Comparison of ENCODE assay signal across 10 cellular contexts in the genomic region with DNA sequence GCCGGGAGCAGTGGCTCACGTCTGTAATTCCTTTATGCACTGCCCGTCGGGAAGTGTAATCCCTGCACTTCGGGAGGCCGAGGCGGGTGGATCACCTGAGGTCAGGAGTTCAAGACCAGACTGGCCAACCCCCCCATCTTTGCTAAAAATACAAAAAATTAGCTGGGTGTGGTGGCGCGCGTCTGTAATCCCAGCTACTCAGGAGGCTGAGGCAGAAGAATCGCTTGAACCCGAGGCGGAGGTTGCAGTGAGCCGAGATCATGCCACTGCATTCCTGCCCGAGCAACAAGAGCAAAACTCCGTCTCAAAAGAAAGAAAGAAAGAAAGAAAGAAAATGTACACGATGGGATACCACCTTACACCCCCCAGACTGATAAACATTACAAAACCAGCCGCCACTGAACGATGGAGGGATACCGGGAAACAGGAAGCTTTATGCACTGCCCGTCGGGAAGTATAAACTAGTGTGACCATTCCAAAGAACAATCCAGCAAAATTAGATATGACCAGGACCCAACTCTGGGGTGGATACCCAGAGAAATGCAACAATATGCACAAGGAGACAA. TPM values are rescaled to one million over a fixed set of nuclear protein-coding genes. Genes with fewer than 3 reads are reported as not detected.
DNase-seq lines count a peak whose midpoint lies in the region; ATAC-seq, FAIRE-seq and TF ChIP-seq lines count a peak whose summit lies in the region.
"Had no signal": no experiment of that assay in that cellular context is flagged by ENCODE, and none has a peak within 500 bp of the region (broad histone marks: within the 10 kb centered on the region; RNA-seq: fewer than 3 reads in every experiment).

No MANE protein-coding gene starts in this region.

- H3K36me3 ChIP-seq in SU-DHL-6 (ENCODE audit: low read length) (no peaks in the 10 kb centered on the region), rectal smooth muscle tissue (ENCODE audit: control insufficient read depth, insufficient read depth, low read length) (peaks cover 13% of the 10 kb centered on the region)

- H2AFZ ChIP-seq in SU-DHL-6 (ENCODE audit: low read depth, low read length, severe bottlenecking), result no peak overlapping the region

- H3K9ac ChIP-seq in SU-DHL-6 (ENCODE audit: low read length) (peak overlapping the region; percentile 74), rectal smooth muscle tissue (ENCODE audit: low read length) (no peak overlapping the region)

- peak overlapping the region; percentile 99 for H3K4me3 ChIP-seq in GM08714 (ENCODE audit: low read length)
- peak overlapping the region; percentile 76 for H3K4me3 ChIP-seq in SU-DHL-6 (ENCODE audit: insufficient read depth, low read length, poor library complexity, severe bottlenecking)
- H3K4me3 ChIP-seq in fibroblast of mammary gland (ENCODE audit: control insufficient read depth, low read depth, low read length), result peak overlapping the region; percentile 93
- peak overlapping the region; percentile 91 for H3K4me3 ChIP-seq in rectal smooth muscle tissue (ENCODE audit: low read length)

- ATAC-seq in GM19351 (IDR thresholded peaks at IDR 0.05; ENCODE audit: unreplicated experiment), result no peak

- peaks cover 2% of the 10 kb centered on the region for H3K4me1 ChIP-seq in rectal smooth muscle tissue (ENCODE audit: control insufficient read depth, insufficient read depth, low read length)

- no peak for FAIRE-seq in HTR-8/SVneo (lab: Jason Lieb, UNC)

- H3K27ac ChIP-seq in SU-DHL-6 (ENCODE audit: low read depth, low read length), result peak overlapping the region; percentile 54
- H3K27ac ChIP-seq in rectal smooth muscle tissue (ENCODE audit: low read depth, low read length), result peak overlapping the region; percentile 76

- H3F3A ChIP-seq in SU-DHL-6 (ENCODE audit: insufficient read depth), result peaks cover 6% of the 10 kb centered on the region; the same call in 1 of the 2 replicates

- H3K79me2 ChIP-seq in SU-DHL-6 (ENCODE audit: insufficient read depth, low read length), result peaks cover 18% of the 10 kb centered on the region

- H4K20me1 ChIP-seq in SU-DHL-6 (ENCODE audit: low read depth, low read length), result no peaks in the 10 kb centered on the region

- DNase-seq in fibroblast of mammary gland (ENCODE audit: low read depth) (no peak), DMS114 treated with DMSO at 0.1 percent for 48 hours (lab: John Stamatoyannopoulos, UW; ENCODE audit: unreplicated experiment) (no peak), HT-29 (ENCODE audit: low spot score) (no peak), HTR-8/SVneo (ENCODE audit: insufficient read length, low spot score) (no peak)
- DNase-seq: activated CD4-positive, alpha-beta T cell treated with anti-CD3 and anti-CD28 coated beads, Interleukin-2, amount 50 U/mL, for 48 hours; stimulated activated CD4-positive, alpha-beta T cell treated with anti-CD3 and anti-CD28 coated beads, Interleukin-4, amount 100 ng/mL, for 1 hour had no signal

- no peak for TF ChIP-seq CTCF in SU-DHL-6 (IDR thresholded peaks at IDR 0.05; ENCODE audit: insufficient read depth, low read length, poor library complexity, severe bottlenecking)
- TF ChIP-seq CTCF in fibroblast of mammary gland (conservative IDR thresholded peaks at IDR 0.05; ENCODE audit: control insufficient read depth, insufficient read depth, low read depth, low read length), result no peak

- H3K27me3 ChIP-seq in SU-DHL-6 (ENCODE audit: low read length) (no peaks in the 10 kb centered on the region), rectal smooth muscle tissue (ENCODE audit: control insufficient read depth, insufficient read depth, low read length) (no peaks in the 10 kb centered on the region)

- peak overlapping the region; percentile 77 for H3K4me2 ChIP-seq in SU-DHL-6 (ENCODE audit: low read depth, low read length, poor library complexity, severe bottlenecking)

- H3K9me2 ChIP-seq in SU-DHL-6 (replicated peaks; ENCODE audit: insufficient read depth, low read length), result no peaks in the 10 kb centered on the region

- no peaks in the 10 kb centered on the region for H3K9me3 ChIP-seq in SU-DHL-6 (ENCODE audit: insufficient read depth, low read length)

RNA-seq across cellular contexts. Expression of a gene that starts 1.1 kb away (rescaled TPM):
- 31.4 and 32.3 TPM in 2 replicates for total RNA-seq in HT-29 (2014; rRNA removed; shearing (Covaris generic))

RNA-seq across cellular contexts. Expression of a gene that starts 46.6 kb away (rescaled TPM):
- 3.2 and 4.1 TPM in 2 replicates for total RNA-seq in HT-29 (2014; rRNA removed; shearing (Covaris generic))
